8 cellular contexts compared by ENCODE assay signal in the genomic region with DNA sequence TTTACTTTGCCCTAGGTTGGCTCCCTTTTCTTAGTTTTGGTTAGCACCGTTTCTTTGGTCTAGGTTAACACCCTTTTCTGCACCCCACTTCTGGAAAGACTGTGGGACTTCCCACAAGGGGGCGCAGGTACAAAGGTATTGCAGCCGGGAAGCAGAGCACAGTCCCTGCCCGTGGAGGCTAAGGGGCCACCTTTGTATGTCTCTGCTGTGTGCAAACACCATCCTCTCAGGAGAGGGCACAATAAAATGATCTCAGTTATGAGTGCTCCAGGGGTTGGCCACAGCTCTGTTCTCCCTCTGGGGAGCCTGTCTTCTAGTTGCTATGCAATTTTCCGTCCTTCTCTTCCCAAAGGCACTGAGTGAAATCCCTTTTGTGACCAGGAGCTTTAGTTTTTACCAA. TPM values are rescaled to one million over a fixed set of nuclear protein-coding genes. Genes with fewer than 3 reads are reported as not detected.
DNase-seq lines count a peak whose midpoint lies in the region; ATAC-seq and TF ChIP-seq lines count a peak whose summit lies in the region.

No MANE protein-coding gene starts in this region.

- H3K27ac Mint-ChIP-seq in neural crest cell (ENCODE audit: unreplicated experiment) = no peak overlapping the region

- no peak overlapping the region for H3K4me3 ChIP-seq in NB4 (ENCODE audit: low read depth, low read length)
- no peak overlapping the region for H3K4me3 ChIP-seq in choroid plexus epithelial cell (ENCODE audit: low read depth, low read length)
- no peak overlapping the region for H3K4me3 ChIP-seq in coronary artery

- H3K9me3 Mint-ChIP-seq in neural crest cell = no peaks in the 10 kb centered on the region

- TF ChIP-seq CTCF in NB4 (IDR thresholded peaks at IDR 0.05; ENCODE audit: low read depth, low read length) = peak; percentile 37
- TF ChIP-seq CTCF in choroid plexus epithelial cell (conservative IDR thresholded peaks at IDR 0.05; ENCODE audit: low read depth, low read length) = peak; percentile 61
- peak; percentile 60 for TF ChIP-seq CTCF in neural crest cell (conservative IDR thresholded peaks at IDR 0.05)
- no peak for TF ChIP-seq CTCF in coronary artery (IDR thresholded peaks at IDR 0.05)

- H3K4me3 Mint-ChIP-seq in neural crest cell = no peak overlapping the region

- peaks cover 2% of the 10 kb centered on the region for H3K36me3 Mint-ChIP-seq in neural crest cell (ENCODE audit: low read depth)

- no peak for ATAC-seq in GM19463 (IDR thresholded peaks at IDR 0.05; ENCODE audit: unreplicated experiment)

- no peak overlapping the region for H3K27ac ChIP-seq in coronary artery

- TF ChIP-seq POLR2A in NB4 (IDR thresholded peaks at IDR 0.05; ENCODE audit: extremely low read depth, insufficient read length) = no peak

- peaks cover 20% of the 10 kb centered on the region for H3K27me3 Mint-ChIP-seq in neural crest cell (ENCODE audit: low read depth)

- DNase-seq in ELF-1 (ENCODE audit: low read depth, low spot score) (peak; percentile 62), NB4 (ENCODE audit: low read depth) (peak; percentile 56), UCSD-AML1 (lab: John Stamatoyannopoulos, UW; ENCODE audit: unreplicated experiment) (peak; percentile 41), choroid plexus epithelial cell (ENCODE audit: low read depth) (peak; percentile 27), neural crest cell (ENCODE audit: low read depth, low spot score) (peak; percentile 41), coronary artery (ENCODE audit: low spot score) (no peak), amniotic stem cell (lab: John Stamatoyannopoulos, UW) (no peak)

- H3K4me1 Mint-ChIP-seq in neural crest cell = peaks cover 13% of the 10 kb centered on the region

RNA-seq across cellular contexts. Expression of gene TMC5, which starts 28.4 kb away (rescaled TPM):
- total RNA-seq in neural crest cell = not detected in 2 replicates

Comparison
In these comparisons a context has a peak if more than half of its experiments do, and no peak if none do; other contexts are left out.
1. DNase-seq: peak in ELF-1 (single experiment), NB4 (single experiment), UCSD-AML1 (single experiment), choroid plexus epithelial cell (single experiment) and neural crest cell (single experiment); none in coronary artery (single experiment) and amniotic stem cell (single experiment).